14 cellular contexts compared by ENCODE assay signal in the genomic region with DNA sequence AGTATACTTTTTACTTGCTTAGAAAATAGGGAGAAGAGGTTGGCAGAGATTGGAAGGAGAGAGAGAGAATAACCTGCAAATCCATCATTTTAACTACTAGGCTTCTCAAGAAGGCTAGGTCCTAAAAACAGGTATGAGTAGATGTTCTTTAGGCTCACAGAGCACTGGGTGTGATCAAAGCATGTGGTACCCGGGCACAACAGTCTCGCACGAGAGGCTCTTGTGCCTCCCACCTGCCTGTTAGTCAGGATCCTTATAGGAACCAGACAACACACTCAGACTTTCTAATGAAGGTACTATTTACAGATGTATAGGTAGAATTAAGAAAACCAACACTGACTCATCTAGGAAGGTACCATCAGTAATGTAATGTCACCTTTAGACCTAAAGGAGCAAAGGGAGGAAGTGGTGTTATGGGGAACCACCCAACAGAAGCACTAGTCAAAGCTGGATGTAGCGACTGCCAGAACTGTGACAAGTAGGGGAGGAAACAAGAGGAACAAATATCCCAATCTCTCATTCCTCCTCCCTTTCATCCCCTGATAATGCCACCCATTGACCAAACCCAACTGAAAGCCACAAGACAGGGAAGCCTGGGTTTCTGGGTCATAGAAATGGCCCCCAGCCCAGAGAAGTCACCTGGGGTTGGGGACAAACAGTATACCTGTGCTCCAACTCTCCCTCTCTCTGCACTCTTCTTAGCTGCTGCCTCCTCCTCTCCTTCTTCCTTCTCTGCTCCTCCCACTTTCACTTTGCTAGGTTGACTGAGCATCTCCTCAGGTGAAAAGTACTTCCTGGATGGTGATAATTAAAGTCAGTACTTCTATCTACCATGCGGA. TPM values are rescaled to one million over a fixed set of nuclear protein-coding genes. Genes with fewer than 3 reads are reported as not detected.
A peak's percentile ranks its signal among the peaks of the same experiment; 100 is the strongest.
DNase-seq lines count a peak whose midpoint lies in the region; ATAC-seq, FAIRE-seq and TF ChIP-seq lines count a peak whose summit lies in the region.
"Had no signal": no experiment of that assay in that cellular context is flagged by ENCODE, and none has a peak within 500 bp of the region (broad histone marks: within the 10 kb centered on the region; RNA-seq: fewer than 3 reads in every experiment).

No MANE protein-coding gene starts in this region.

- H3K27ac Mint-ChIP-seq in activated T-cell treated with anti-CD3 and anti-CD28 coated beads, Interleukin-2, amount 50 U/mL, for 72 hours = peak overlapping the region; percentile 5
- no peak overlapping the region for H3K27ac Mint-ChIP-seq in HFFc6

- peaks cover 0 to 1% of the 10 kb centered on the region in 2 donors for H3K36me3 Mint-ChIP-seq in activated T-cell treated with anti-CD3 and anti-CD28 coated beads, Interleukin-2, amount 50 U/mL, for 72 hours (ENCODE audit: insufficient read depth in 2 of 2)
- H3K36me3 Mint-ChIP-seq in HFFc6 (ENCODE audit: low read depth) = no peaks in the 10 kb centered on the region

- peaks cover under 1% of the 10 kb centered on the region for H3K27me3 Mint-ChIP-seq in activated T-cell treated with anti-CD3 and anti-CD28 coated beads, Interleukin-2, amount 50 U/mL, for 72 hours (ENCODE audit: low read depth)
- no peaks in the 10 kb centered on the region; the same call in none of the 2 replicates for H3K27me3 Mint-ChIP-seq in HFFc6 (ENCODE audit: insufficient read depth)

- no peak for FAIRE-seq in D721Med (lab: Jason Lieb, UNC)

- DNase-seq in NCI-H510A treated with DMSO at 0.1 percent for 48 hours (lab: John Stamatoyannopoulos, UW) = peak; percentile 54
- DNase-seq in NCI-H510A (lab: John Stamatoyannopoulos, UW) = no peak
- DNase-seq in activated T-cell treated with anti-CD3 and anti-CD28 coated beads, Interleukin-2, amount 50 U/mL, for 72 hours = peak; percentile 34 to 48
- DNase-seq in stimulated activated CD4-positive, alpha-beta T cell treated with anti-CD3 and anti-CD28 coated beads, Interleukin-4, amount 100 ng/mL, for 24 hours = peak; percentile 27
- DNase-seq in D721Med (ENCODE audit: insufficient read length, low spot score) = no peak
- DNase-seq in HFFc6 = no peak
- DNase-seq in NCI-H526 treated with DMSO at 0.1 percent for 48 hours (lab: John Stamatoyannopoulos, UW) = no peak
- DNase-seq: 8988T, DMS 273 treated with DMSO at 0.1 percent for 48 hours, NCI-H2107 had no signal

- peaks cover 19% of the 10 kb centered on the region for H3K4me1 Mint-ChIP-seq in activated T-cell treated with anti-CD3 and anti-CD28 coated beads, Interleukin-2, amount 50 U/mL, for 72 hours (ENCODE audit: low read depth)
- H3K4me1 Mint-ChIP-seq in HFFc6 (ENCODE audit: low read depth) = peaks cover 17% of the 10 kb centered on the region

- ATAC-seq in HG02973 (IDR thresholded peaks at IDR 0.05; ENCODE audit: unreplicated experiment) = peak; percentile 74
- peak; percentile 97 to 98 for ATAC-seq in activated T-cell treated with anti-CD3 and anti-CD28 coated beads, Interleukin-2, amount 50 U/mL, for 72 hours (replicated peaks in 1 of 2)

- TF ChIP-seq CTCF in D721Med (IDR thresholded peaks at IDR 0.05; ENCODE audit: insufficient read depth, missing control alignments) (no peak), HFFc6 (IDR thresholded peaks at IDR 0.05) (no peak)

- peak overlapping the region; percentile 3 to 12 for H3K4me3 Mint-ChIP-seq in activated T-cell treated with anti-CD3 and anti-CD28 coated beads, Interleukin-2, amount 50 U/mL, for 72 hours
- H3K4me3 Mint-ChIP-seq in HFFc6 = no peak overlapping the region

- H3K9me3 Mint-ChIP-seq in activated T-cell treated with anti-CD3 and anti-CD28 coated beads, Interleukin-2, amount 50 U/mL, for 72 hours = no peaks in the 10 kb centered on the region
- H3K9me3 Mint-ChIP-seq in HFFc6 = no peaks in the 10 kb centered on the region

RNA-seq across cellular contexts. Expression of gene MARCHF4, which starts 16.0 kb away (rescaled TPM):
- not detected for total RNA-seq in activated T-cell treated with anti-CD3 and anti-CD28 coated beads, Interleukin-2, amount 50 U/mL, for 72 hours
- 10 to 100 TPM; 44.9 to 70.3 (median 48.2) TPM for total RNA-seq in HFFc6 (2021; fragmentation: NEBNext Ultra II Directional; extraction: Animal tissue kit (Norgen Biotek cat#: 25700))
- total RNA-seq: mesenteric fat pad; posterior vena cava; T-helper 2 cell treated with Interferon-gamma antibody and Interleukin-4, amounts not matched to agents 100 ng/mL and 5 ng/mL, for 36 hours had no signal

RNA-seq across cellular contexts. Expression of gene SMARCAL1, which starts 24.0 kb away (rescaled TPM):
- 10 to 100 TPM; 30.9 to 32.5 TPM for total RNA-seq in activated T-cell treated with anti-CD3 and anti-CD28 coated beads, Interleukin-2, amount 50 U/mL, for 72 hours
- 10 to 100 TPM; 25.6 to 33.1 (median 32.1) TPM for total RNA-seq in HFFc6 (2021; fragmentation: NEBNext Ultra II Directional; extraction: Animal tissue kit (Norgen Biotek cat#: 25700))

Comparison
In these comparisons a context has a peak if more than half of its experiments do, and no peak if none do; other contexts are left out.
1. DNase-seq: peak in NCI-H510A treated with DMSO at 0.1 percent for 48 hours (single experiment), activated T-cell treated with anti-CD3 and anti-CD28 coated beads, Interleukin-2, amount 50 U/mL, for 72 hours (2 of 2) and stimulated activated CD4-positive, alpha-beta T cell treated with anti-CD3 and anti-CD28 coated beads, Interleukin-4, amount 100 ng/mL, for 24 hours (single experiment); none in NCI-H510A (single experiment), D721Med (single experiment), HFFc6 (single experiment) and NCI-H526 treated with DMSO at 0.1 percent for 48 hours (single experiment).
2. RNA of gene MARCHF4, which starts 16.0 kb away (total RNA-seq): 44.9 to 70.3 TPM in HFFc6; not detected in activated T-cell treated with anti-CD3 and anti-CD28 coated beads, Interleukin-2, amount 50 U/mL, for 72 hours; every median in the first group is over 10 times any median in the second.